1 cellular context compared by ENCODE assay signal in the genomic region with DNA sequence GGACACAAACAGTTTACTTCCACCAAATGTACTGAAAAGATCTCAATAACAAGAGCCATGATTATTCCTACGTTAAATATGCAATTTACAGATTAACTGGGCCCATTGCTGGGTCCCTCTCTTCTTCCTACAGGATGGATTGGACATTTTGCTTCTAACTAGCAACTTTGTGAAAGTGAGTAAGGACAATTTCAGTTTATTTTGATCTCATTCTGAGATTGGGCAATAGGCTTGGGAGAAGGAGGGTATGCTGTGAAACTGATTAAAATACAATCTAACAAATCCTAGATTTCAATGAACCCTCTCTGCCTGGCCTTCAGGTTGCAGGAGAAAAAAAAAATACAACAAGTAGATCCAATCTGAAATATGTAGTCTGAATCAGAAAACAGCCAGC.
TF ChIP-seq lines count a peak whose summit lies in the region.

No MANE protein-coding gene starts in this region.

TF ChIP-seq in H1, 55 proteins besides CTCF, POLR2A, EP300 and RAD21:
- peak; percentile 49; the same call in 1 of the 2 replicates for TF ChIP-seq CEBPB (IDR thresholded peaks at IDR 0.05; ENCODE audit: low read depth, low read length)
- TF ChIP-seq, protein P1, sequence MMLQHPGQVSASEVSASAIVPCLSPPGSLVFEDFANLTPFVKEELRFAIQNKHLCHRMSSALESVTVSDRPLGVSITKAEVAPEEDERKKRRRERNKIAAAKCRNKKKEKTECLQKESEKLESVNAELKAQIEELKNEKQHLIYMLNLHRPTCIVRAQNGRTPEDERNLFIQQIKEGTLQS (IDR thresholded peaks at IDR 0.05; ENCODE audit: insufficient read depth, low read depth, low read length): no peak
TF ChIP-seq in H1: peak in this region for 1.
